In genomic region chr5:154092356-154092755, GRCh38 we compare ENCODE assay signal across 3 cellular contexts.
TF ChIP-seq lines count a peak whose summit lies in the region.

No MANE protein-coding gene starts in this region.

TF ChIP-seq in IMR-90, 13 proteins besides CTCF, POLR2A, EP300 and RAD21:
- TF ChIP-seq RCOR1 (IDR thresholded peaks at IDR 0.05; ENCODE audit: insufficient replicate concordance, low read length) (no peak), MAFK (IDR thresholded peaks at IDR 0.05; ENCODE audit: low read depth, low read length) (no peak), FOS (IDR thresholded peaks at IDR 0.05; ENCODE audit: low read depth, low read length) (no peak), NFE2L2 (IDR thresholded peaks at IDR 0.05; ENCODE audit: low read depth, low read length) (no peak)

TF ChIP-seq in H1, 55 proteins besides CTCF, POLR2A, EP300 and RAD21:
- TF ChIP-seq TEAD4 (IDR thresholded peaks at IDR 0.05; ENCODE audit: low read depth, low read length) (peak; percentile 70; the same call in 1 of the 2 replicates), RNF2 (IDR thresholded peaks at IDR 0.05; ENCODE audit: borderline replicate concordance, low read depth, low read length, missing control alignments, poor library complexity, severe bottlenecking) (no peak), RBBP5 (IDR thresholded peaks at IDR 0.05; ENCODE audit: borderline replicate concordance, low read depth, low read length) (0 out of 2 replicates have a peak, but pooled peaks have one; percentile 37)

TF ChIP-seq in HEK293T, 16 proteins besides CTCF, POLR2A, EP300 and RAD21:
- no peak for TF ChIP-seq ARNT (IDR thresholded peaks at IDR 0.05)
- TF ChIP-seq LEF1 (IDR thresholded peaks at IDR 0.05; ENCODE audit: borderline replicate concordance), result no peak
- no peak for TF ChIP-seq BHLHE40 (IDR thresholded peaks at IDR 0.05; ENCODE audit: borderline replicate concordance)
- no peak for TF ChIP-seq PKNOX1 (IDR thresholded peaks at IDR 0.05)
- no peak for TF ChIP-seq TARDBP (IDR thresholded peaks at IDR 0.05)
- no peak for TF ChIP-seq SP1 (IDR thresholded peaks at IDR 0.05)
TF ChIP-seq in HEK293T: peak in this region for 0.
